28 cellular contexts compared by ENCODE assay signal in the genomic region with DNA sequence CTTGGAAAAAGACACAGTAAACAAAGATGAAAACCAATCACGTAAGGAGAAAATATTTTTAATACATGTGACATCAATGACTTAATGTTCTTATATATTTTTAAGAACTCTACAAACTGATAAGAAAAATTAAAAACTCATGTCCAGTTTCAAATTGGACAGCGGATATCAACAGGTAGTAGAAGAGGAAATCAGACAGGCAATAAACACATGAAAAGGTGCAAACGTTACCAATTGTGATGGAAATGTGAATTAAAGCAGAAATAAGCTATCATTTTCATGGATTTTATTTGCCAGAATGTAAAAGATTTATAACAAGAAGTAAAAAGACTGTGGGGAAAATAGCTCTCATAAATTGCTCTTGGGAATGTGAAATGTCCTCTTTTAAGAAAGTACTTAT.
"Had no signal": no experiment of that assay in that cellular context is flagged by ENCODE, and none has a peak within 500 bp of the region (broad histone marks: within the 10 kb centered on the region; RNA-seq: fewer than 3 reads in every experiment).

No MANE protein-coding gene starts in this region.

- H3K9me3 Mint-ChIP-seq: stimulated activated effector memory CD8-positive, alpha-beta T cell treated with anti-CD3 and anti-CD28 coated beads, Interleukin-12 subunit alpha, Interleukin-12 subunit beta, amount 100 ng/mL, for 72 hours; stimulated activated memory B cell treated with anti-CD40 and anti-IgM and Interleukin-4, amounts not matched to agents 10 μg/mL and 1 μg/mL and 100 μg/mL, for 72 hours; stimulated activated naive B cell treated with anti-CD40 and anti-IgM and Interleukin-4, amounts not matched to agents 10 μg/mL and 1 μg/mL and 100 μg/mL, for 72 hours; stimulated activated naive CD8-positive, alpha-beta T cell treated with anti-CD3 and anti-CD28 coated beads, Interleukin-15, amount 100 ng/mL, for 72 hours; stimulated activated naive CD8-positive, alpha-beta T cell treated with anti-CD3 and anti-CD28 coated beads, Interleukin-15, Interleukin-2, amounts not matched to agents 100 ng/mL and 50 ng/mL, for 24 hours; type B pancreatic cell had no signal

- H3K36me3 ChIP-seq: stomach, suprapubic skin, thoracic aorta, thyroid gland, tibial artery, tibial nerve, transverse colon, upper lobe of left lung, upper lobe of right lung, uterus, vagina had no signal

- H3K27me3 ChIP-seq: stomach, suprapubic skin, testis, thyroid gland, tibial artery, tibial nerve, transverse colon, upper lobe of left lung, upper lobe of right lung, uterus, vagina had no signal

- H3K4me3 ChIP-seq: stomach, suprapubic skin, testis, thoracic aorta, thyroid gland, tibial artery, tibial nerve, transverse colon, upper lobe of left lung, upper lobe of right lung, uterus, vagina had no signal

- H3K27ac ChIP-seq: stomach, suprapubic skin, testis, thoracic aorta, thyroid gland, tibial artery, tibial nerve, transverse colon, upper lobe of left lung, upper lobe of right lung, uterus, vagina had no signal

- ATAC-seq: stimulated activated effector memory CD8-positive, alpha-beta T cell treated with anti-CD3 and anti-CD28 coated beads, Interleukin-12 subunit alpha, Interleukin-12 subunit beta, amount 100 ng/mL, for 72 hours; stimulated activated memory B cell treated with anti-CD40 and anti-IgM and Interleukin-4, amounts not matched to agents 10 μg/mL and 1 μg/mL and 100 μg/mL, for 72 hours; stimulated activated naive B cell treated with anti-CD40 and anti-IgM and Interleukin-4, amounts not matched to agents 10 μg/mL and 1 μg/mL and 100 μg/mL, for 72 hours; stimulated activated naive CD8-positive, alpha-beta T cell treated with anti-CD3 and anti-CD28 coated beads, Interleukin-15, amount 100 ng/mL, for 72 hours; stimulated activated naive CD8-positive, alpha-beta T cell treated with anti-CD3 and anti-CD28 coated beads, Interleukin-15, Interleukin-2, amounts not matched to agents 100 U/mL and 50 U/mL, for 24 hours; upper lobe of right lung had no signal

- H3K4me1 ChIP-seq: stomach, suprapubic skin, testis, thyroid gland, transverse colon, upper lobe of left lung, upper lobe of right lung, uterus, vagina had no signal

- H3K27me3 Mint-ChIP-seq: stimulated activated memory B cell treated with anti-CD40 and anti-IgM and Interleukin-4, amounts not matched to agents 10 μg/mL and 1 μg/mL and 100 μg/mL, for 72 hours; stimulated activated naive B cell treated with anti-CD40 and anti-IgM and Interleukin-4, amounts not matched to agents 10 μg/mL and 1 μg/mL and 100 μg/mL, for 72 hours; stimulated activated naive CD8-positive, alpha-beta T cell treated with anti-CD3 and anti-CD28 coated beads, Interleukin-15, Interleukin-2, amounts not matched to agents 100 ng/mL and 50 ng/mL, for 24 hours; type B pancreatic cell had no signal

- DNase-seq: stimulated activated CD4-positive, alpha-beta T cell treated with anti-CD3 and anti-CD28 coated beads, Interleukin-2, amount 100 ng/mL, for 48 hours; stimulated activated CD4-positive, alpha-beta T cell treated with anti-CD3 and anti-CD28 coated beads, Interleukin-4, amount 100 ng/mL, for 1 hour; stimulated activated CD4-positive, alpha-beta T cell treated with anti-CD3 and anti-CD28 coated beads, Interleukin-4, amount 100 ng/mL, for 24 hours; stimulated activated CD4-positive, alpha-beta T cell treated with anti-CD3 and anti-CD28 coated beads, Interleukin-4, amount 100 ng/mL, for 4 hours; stimulated activated CD8-positive, alpha-beta memory T cell treated with anti-CD3 and anti-CD28 coated beads, Interleukin-4, amount 100 ng/mL, for 48 hours; stimulated activated naive B cell treated with anti-CD40 and anti-IgM and Interleukin-4, amounts not matched to agents 10 μg/mL and 1 μg/mL and 100 μg/mL, for 72 hours; stimulated activated naive CD4-positive, alpha-beta T cell; stimulated activated naive CD4-positive, alpha-beta T cell treated with Interleukin-2 at 50 U/mL for 16 hours; stimulated activated naive CD8-positive, alpha-beta T cell treated with anti-CD3 and anti-CD28 coated beads, Interleukin-15, amount 100 ng/mL, for 72 hours; stimulated activated naive CD8-positive, alpha-beta T cell treated with anti-CD3 and anti-CD28 coated beads, Interleukin-15, Interleukin-2, amounts not matched to agents 100 U/mL and 50 U/mL, for 24 hours; stomach; substantia nigra; testis; thyroid gland; tibial artery; transverse colon; trophoblast cell; upper lobe of left lung; upper lobe of right lung; uterus had no signal

- H3K4me3 Mint-ChIP-seq: stimulated activated effector memory CD8-positive, alpha-beta T cell treated with anti-CD3 and anti-CD28 coated beads, Interleukin-12 subunit alpha, Interleukin-12 subunit beta, amount 100 ng/mL, for 72 hours; stimulated activated memory B cell treated with anti-CD40 and anti-IgM and Interleukin-4, amounts not matched to agents 10 μg/mL and 1 μg/mL and 100 μg/mL, for 72 hours; stimulated activated naive B cell treated with anti-CD40 and anti-IgM and Interleukin-4, amounts not matched to agents 10 μg/mL and 1 μg/mL and 100 μg/mL, for 72 hours; stimulated activated naive CD8-positive, alpha-beta T cell treated with anti-CD3 and anti-CD28 coated beads, Interleukin-15, amount 100 ng/mL, for 72 hours; stimulated activated naive CD8-positive, alpha-beta T cell treated with anti-CD3 and anti-CD28 coated beads, Interleukin-15, Interleukin-2, amounts not matched to agents 100 ng/mL and 50 ng/mL, for 24 hours; type B pancreatic cell had no signal

- H3K36me3 Mint-ChIP-seq: stimulated activated effector memory CD8-positive, alpha-beta T cell treated with anti-CD3 and anti-CD28 coated beads, Interleukin-12 subunit alpha, Interleukin-12 subunit beta, amount 100 ng/mL, for 72 hours; stimulated activated memory B cell treated with anti-CD40 and anti-IgM and Interleukin-4, amounts not matched to agents 10 μg/mL and 1 μg/mL and 100 μg/mL, for 72 hours; stimulated activated naive B cell treated with anti-CD40 and anti-IgM and Interleukin-4, amounts not matched to agents 10 μg/mL and 1 μg/mL and 100 μg/mL, for 72 hours; type B pancreatic cell had no signal

- H3K4me1 Mint-ChIP-seq: stimulated activated naive CD8-positive, alpha-beta T cell treated with anti-CD3 and anti-CD28 coated beads, Interleukin-15, amount 100 ng/mL, for 72 hours had no signal

- H3K9me3 ChIP-seq: stomach, suprapubic skin, testis, thoracic aorta, thyroid gland, tibial artery, tibial nerve, transverse colon, upper lobe of left lung, upper lobe of right lung, uterus, vagina had no signal

- H3K27ac Mint-ChIP-seq: stimulated activated effector memory CD8-positive, alpha-beta T cell treated with anti-CD3 and anti-CD28 coated beads, Interleukin-12 subunit alpha, Interleukin-12 subunit beta, amount 100 ng/mL, for 72 hours; stimulated activated memory B cell treated with anti-CD40 and anti-IgM and Interleukin-4, amounts not matched to agents 10 μg/mL and 1 μg/mL and 100 μg/mL, for 72 hours; stimulated activated naive B cell treated with anti-CD40 and anti-IgM and Interleukin-4, amounts not matched to agents 10 μg/mL and 1 μg/mL and 100 μg/mL, for 72 hours; stimulated activated naive CD8-positive, alpha-beta T cell treated with anti-CD3 and anti-CD28 coated beads, Interleukin-15, amount 100 ng/mL, for 72 hours; stimulated activated naive CD8-positive, alpha-beta T cell treated with anti-CD3 and anti-CD28 coated beads, Interleukin-15, Interleukin-2, amounts not matched to agents 100 ng/mL and 50 ng/mL, for 24 hours; type B pancreatic cell had no signal
